ENCODE assay signal across 1 cellular context in the genomic region with DNA sequence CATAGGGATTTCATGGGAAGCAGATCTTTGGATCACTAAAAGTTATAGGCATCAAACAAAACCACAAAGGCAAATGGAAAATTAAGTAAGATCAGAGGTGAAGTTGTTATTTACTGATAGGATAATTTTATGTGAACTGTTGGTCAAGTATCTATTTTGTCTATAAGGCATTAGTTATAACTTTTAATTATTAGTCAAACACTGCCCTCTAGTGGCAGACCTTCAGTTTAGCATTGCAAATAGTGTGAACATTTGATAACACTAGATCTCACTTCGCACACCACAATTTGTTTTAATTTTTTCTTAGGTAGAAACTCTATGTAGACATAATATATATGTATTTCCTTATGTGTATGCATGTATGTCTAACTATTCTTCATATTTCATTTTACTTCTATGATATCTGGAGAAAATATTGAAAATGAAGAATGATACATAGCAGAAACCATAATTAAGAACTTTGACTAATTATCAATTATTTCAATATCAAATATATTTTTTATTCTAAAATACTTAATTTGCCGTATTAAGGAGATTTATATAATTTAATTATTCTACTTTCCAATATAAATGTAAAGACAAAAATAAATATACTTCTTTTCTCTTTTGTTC.
TF ChIP-seq lines count a peak whose summit lies in the region.

No MANE protein-coding gene starts in this region.

TF ChIP-seq in H1, 55 proteins besides CTCF, POLR2A, EP300 and RAD21 (continued from another document):
- no peak for TF ChIP-seq PHF8 (conservative IDR thresholded peaks at IDR 0.05; ENCODE audit: low read depth, low read length)
- no peak for TF ChIP-seq TBP (IDR thresholded peaks at IDR 0.05; ENCODE audit: low read depth, low read length)
